Comparison of ENCODE assay signal across 8 cellular contexts in genomic region chr19:54209748-54210494, GRCh38. TPM values are rescaled to one million over a fixed set of nuclear protein-coding genes. Genes with fewer than 3 reads are reported as not detected.
DNase-seq lines count a peak whose midpoint lies in the region; TF ChIP-seq lines count a peak whose summit lies in the region.

No MANE protein-coding gene starts in this region.

- peaks cover 41 to 57% of the 10 kb centered on the region in 2 donors for H3K4me1 ChIP-seq in adrenal gland (replicated peaks in 1 of 2)

- TF ChIP-seq CTCF in AG10803 (conservative IDR thresholded peaks at IDR 0.05; ENCODE audit: low read length) (no peak), HFF-Myc (IDR thresholded peaks at IDR 0.05; ENCODE audit: low read depth, low read length, missing control alignments) (no peak), adrenal gland (IDR thresholded peaks at IDR 0.05) (no peak)

- no peaks in the 10 kb centered on the region for H3K9me3 ChIP-seq in adrenal gland (replicated peaks in 1 of 3)

- peak; percentile 10 to 82 for TF ChIP-seq POLR2A in adrenal gland (IDR thresholded peaks at IDR 0.05)

- DNase-seq in AG10803 (ENCODE audit: low read depth), result peak; percentile 93
- DNase-seq in HFF-Myc (ENCODE audit: extremely low read depth, low read depth), result peak; percentile 95
- DNase-seq in NCI-H69 (lab: John Stamatoyannopoulos, UW), result peak; percentile 96
- DNase-seq in adrenal gland, result peak; percentile 90 to 99 (median 98)
- peak; percentile 85 for DNase-seq in cardiac septum (ENCODE audit: low spot score)
- DNase-seq in pons (ENCODE audit: low spot score), result peak; percentile 97
- no peak for DNase-seq in D341Med (ENCODE audit: low spot score)
- no peak for DNase-seq in NCI-H524 treated with DMSO at 0.1 percent for 48 hours (lab: John Stamatoyannopoulos, UW)

- H3K4me3 ChIP-seq in AG10803 (ENCODE audit: low read length), result no peak overlapping the region
- no peak overlapping the region for H3K4me3 ChIP-seq in HFF-Myc (replicated peaks; ENCODE audit: low read depth, low read length)
- peak overlapping the region in 1 of 4 donors; percentile 13 for H3K4me3 ChIP-seq in adrenal gland

- no peaks in the 10 kb centered on the region for H3K27me3 ChIP-seq in adrenal gland

- H3K27ac ChIP-seq in adrenal gland, result peak overlapping the region; percentile 82 to 100 (median 95)

- intact Hi-C loops in adrenal gland (cut with DNase I), result no loop called here
- intact Hi-C loops in cardiac septum (cut with DNase I), result loop anchor here (10.0 kb wide), 1 partner anchor 235 kb away; the partner anchor contains the start of gene LENG8

- 20 to 24% (median 22%) methylated on average over 10 to 11 of the region's 11 CpGs for WGBS in adrenal gland, 4 donors

- peaks cover 0 to 34% of the 10 kb centered on the region in 2 donors for H3K36me3 ChIP-seq in adrenal gland (replicated peaks in 1 of 2)

RNA-seq across cellular contexts. Expression of gene RPS9, which starts 9.3 kb away (rescaled TPM):
- total RNA-seq in adrenal gland, result 1,000 to 10,000 TPM in 7 of 8 donors, 100 to 1,000 TPM in 1; 928 to 2,677 (median 1,834) TPM
- 1,000 to 10,000 TPM in 2 of 3 donors, 100 to 1,000 TPM in 1; 545 to 3,006 (median 1,900) TPM for polyA plus RNA-seq in adrenal gland
- 615 TPM for total RNA-seq in cardiac septum

RNA-seq across cellular contexts. Expression of gene LILRB3, which starts 12.9 kb away (rescaled TPM):
- total RNA-seq in adrenal gland, result 10 to 100 TPM in 6 of 8 donors, 1 to 10 TPM in 1, under 1 TPM in 1; 0.60 to 56.2 (median 13.0) TPM
- 10 to 100 TPM in 1 of 3 donors, 1 to 10 TPM in 2; 2.8 to 32.6 (median 9.5) TPM for polyA plus RNA-seq in adrenal gland
- 2.7 TPM for total RNA-seq in cardiac septum

RNA-seq across cellular contexts. Expression of gene TSEN34, which starts 18.8 kb away (rescaled TPM):
- total RNA-seq in adrenal gland (100 to 1,000 TPM in 5 of 8 donors, 10 to 100 TPM in 3; 66.4 to 201 (median 113) TPM), cardiac septum (22.6 TPM)
- 10 to 100 TPM; 21.5 to 41.2 (median 26.1) TPM for polyA plus RNA-seq in adrenal gland

RNA-seq across cellular contexts. Expression of gene MBOAT7, which starts 20.5 kb away (rescaled TPM):
- total RNA-seq in adrenal gland (100 to 1,000 TPM; 285 to 670 (median 495) TPM), cardiac septum (24.3 TPM)
- 100 to 1,000 TPM; 130 to 190 (median 189) TPM for polyA plus RNA-seq in adrenal gland

RNA-seq across cellular contexts. Expression of gene LILRA6, which starts 32.7 kb away (rescaled TPM):
- 1 to 10 TPM in 7 of 8 donors, under 1 TPM in 1; 0.30 to 9.3 (median 5.8) TPM for total RNA-seq in adrenal gland
- polyA plus RNA-seq in adrenal gland, result 1 to 10 TPM; 2.5 to 8.5 (median 3.9) TPM
- total RNA-seq in cardiac septum, result 2.7 TPM

Comparison
In these comparisons a context has a peak if more than half of its experiments do, and no peak if none do; other contexts are left out.
1. DNase-seq: peak in AG10803 (single experiment), HFF-Myc (single experiment), NCI-H69 (single experiment), adrenal gland (7 of 7), cardiac septum (single experiment) and pons (single experiment); none in D341Med (single experiment) and NCI-H524 treated with DMSO at 0.1 percent for 48 hours (single experiment).